19 cellular contexts compared by ENCODE assay signal in genomic region chr5:16742938-16743337, GRCh38.
DNase-seq lines count a peak whose midpoint lies in the region; ATAC-seq and TF ChIP-seq lines count a peak whose summit lies in the region.
"Had no signal": no experiment of that assay in that cellular context is flagged by ENCODE, and none has a peak within 500 bp of the region (broad histone marks: within the 10 kb centered on the region; RNA-seq: fewer than 3 reads in every experiment).

No MANE protein-coding gene starts in this region.

- DNase-seq in ELR (ENCODE audit: low read depth) (peak; percentile 23), LHCN-M2 (ENCODE audit: low read depth) (peak; percentile 32), cardiac fibroblast (ENCODE audit: low read depth in 2 of 2) (peak; percentile 15 to 53), lung microvascular endothelial cell (ENCODE audit: low read depth in 2 of 2) (peak; percentile 54 to 82), colonic mucosa (no peak), NOMO-1 (lab: John Stamatoyannopoulos, UW; ENCODE audit: unreplicated experiment in 2 of 2) (no peak), KG1 (lab: John Stamatoyannopoulos, UW) (no peak)
- DNase-seq: activated CD4-positive, alpha-beta memory T cell treated with anti-CD3 and anti-CD28 coated beads for 36 hours; activated naive CD8-positive, alpha-beta T cell treated with anti-CD3 and anti-CD28 coated beads, Interleukin-2, amount 10 ng/mL, durations not matched to agents 7 days and 5 days; activated T-cell treated with anti-CD3 and anti-CD28 coated beads, Interleukin-2, amount 50 U/mL, for 72 hours; cerebellar nuclear complex; HCEC 1CT; immature natural killer cell; mesendoderm; NCI-H2081 treated with DMSO at 0.1 percent for 48 hours had no signal

- intact Hi-C loops in colonic mucosa (cut with DNase I): no loop called here

- H3K27me3 ChIP-seq in colonic mucosa: no peaks in the 10 kb centered on the region
- H3K27me3 ChIP-seq: right atrium auricular region had no signal

- no peak overlapping the region for H3K27ac ChIP-seq in colonic mucosa
- H3K27ac ChIP-seq: gastroesophageal sphincter, neutrophil, right atrium auricular region had no signal

- no peak overlapping the region for H3K9ac ChIP-seq in colonic mucosa (ENCODE audit: low read depth in 2 of 2, low read length in 2 of 2)

- H3K9me3 ChIP-seq in colonic mucosa: no peaks in the 10 kb centered on the region
- H3K9me3 ChIP-seq: gastroesophageal sphincter, neutrophil, right atrium auricular region had no signal

- no peaks in the 10 kb centered on the region for H3K36me3 ChIP-seq in colonic mucosa
- H3K36me3 ChIP-seq: gastroesophageal sphincter, neutrophil, right atrium auricular region had no signal

- H3K4me3 ChIP-seq in cardiac fibroblast (replicated peaks in 1 of 2; ENCODE audit: low read depth in 2 of 2, low read length in 2 of 2): no peak overlapping the region
- H3K4me3 ChIP-seq in colonic mucosa: no peak overlapping the region
- H3K4me3 ChIP-seq: gastroesophageal sphincter, right atrium auricular region had no signal

- no peak for ATAC-seq in HG02763 (IDR thresholded peaks at IDR 0.05; ENCODE audit: unreplicated experiment)
- ATAC-seq: activated T-cell treated with anti-CD3 and anti-CD28 coated beads, Interleukin-2, amount 50 U/mL, for 72 hours; gastroesophageal sphincter had no signal

- no peak for TF ChIP-seq CTCF in cardiac fibroblast (IDR thresholded peaks at IDR 0.05; ENCODE audit: low read depth, low read length)
- TF ChIP-seq CTCF in colonic mucosa (IDR thresholded peaks at IDR 0.05): no peak

- no peaks in the 10 kb centered on the region for H3K4me1 ChIP-seq in colonic mucosa

Comparison
In these comparisons a context has a peak if more than half of its experiments do, and no peak if none do; other contexts are left out.
1. DNase-seq: peak in ELR (single experiment), LHCN-M2 (single experiment), cardiac fibroblast (2 of 2) and lung microvascular endothelial cell (2 of 2); none in colonic mucosa (single experiment), NOMO-1 (0 of 2) and KG1 (single experiment).